ENCODE assay signal across 32 cellular contexts in the genomic region with DNA sequence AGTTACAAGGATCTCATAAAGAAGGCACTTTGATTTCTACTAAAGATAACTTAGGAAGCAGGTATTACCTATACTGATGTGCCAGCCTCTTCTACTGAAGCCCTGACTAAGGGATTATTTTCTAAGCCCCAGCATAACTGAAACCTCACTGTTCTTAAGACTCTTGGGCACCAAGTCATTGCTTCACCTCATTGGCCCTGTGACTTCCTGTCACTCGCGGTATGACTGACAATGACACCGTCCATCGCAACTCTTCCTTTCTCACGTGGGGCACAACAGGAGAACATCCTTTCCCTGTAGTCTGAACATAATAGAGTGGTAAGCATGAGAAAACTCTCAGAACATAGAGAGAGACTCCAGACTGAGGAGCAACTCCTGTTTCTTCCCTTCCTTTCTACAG. TPM values are rescaled to one million over a fixed set of nuclear protein-coding genes. Genes with fewer than 3 reads are reported as not detected.
A peak's percentile ranks its signal among the peaks of the same experiment; 100 is the strongest.
DNase-seq lines count a peak whose midpoint lies in the region; ATAC-seq and TF ChIP-seq lines count a peak whose summit lies in the region.
"Had no signal": no experiment of that assay in that cellular context is flagged by ENCODE, and none has a peak within 500 bp of the region (broad histone marks: within the 10 kb centered on the region; RNA-seq: fewer than 3 reads in every experiment).

No MANE protein-coding gene starts in this region.

- H3K36me3 Mint-ChIP-seq in CD4-positive, alpha-beta T cell (ENCODE audit: low read depth) = no peaks in the 10 kb centered on the region
- H3K36me3 Mint-ChIP-seq in activated naive CD8-positive, alpha-beta T cell treated with anti-CD3 and anti-CD28 coated beads, Interleukin-2, amount 50 U/mL, for 24 hours (ENCODE audit: low read depth) = no peaks in the 10 kb centered on the region
- H3K36me3 Mint-ChIP-seq in type B pancreatic cell = no peaks in the 10 kb centered on the region

- ATAC-seq in CD4-positive, alpha-beta T cell (ENCODE audit: poor library complexity) = peak; percentile 37
- peak; percentile 42 for ATAC-seq in HG03196 (IDR thresholded peaks at IDR 0.05; ENCODE audit: unreplicated experiment)
- ATAC-seq in activated naive CD8-positive, alpha-beta T cell treated with anti-CD3 and anti-CD28 coated beads, Interleukin-2, amount 50 U/mL, for 24 hours = peak; percentile 49
- ATAC-seq: left colon had no signal

- H3K27ac Mint-ChIP-seq in CD4-positive, alpha-beta T cell = no peak overlapping the region
- peak overlapping the region; percentile 17 for H3K27ac Mint-ChIP-seq in activated naive CD8-positive, alpha-beta T cell treated with anti-CD3 and anti-CD28 coated beads, Interleukin-2, amount 50 U/mL, for 24 hours
- no peak overlapping the region for H3K27ac Mint-ChIP-seq in type B pancreatic cell
- H3K27ac Mint-ChIP-seq: activated T-helper 2 cell treated with anti-CD3 and anti-CD28 coated beads, Interferon-gamma antibody, Interleukin-2, Interleukin-4, amounts not matched to agents 10 μg/mL and 5 μg/mL and 100 μg/mL, durations not matched to agents 14 hours and 24 hours and 36 hours; nephron progenitor cell had no signal

- H3K27me3 Mint-ChIP-seq in CD4-positive, alpha-beta T cell = peaks cover 17% of the 10 kb centered on the region
- H3K27me3 Mint-ChIP-seq in activated naive CD8-positive, alpha-beta T cell treated with anti-CD3 and anti-CD28 coated beads, Interleukin-2, amount 50 U/mL, for 24 hours = peaks cover 10% of the 10 kb centered on the region
- H3K27me3 Mint-ChIP-seq in type B pancreatic cell = peaks cover 81% of the 10 kb centered on the region

- POLR2A ChIA-PET in CD4-positive, alpha-beta T cell (lab: Charles Lee) = no interaction called here

- TF ChIP-seq CTCF in CD4-positive, alpha-beta T cell (IDR thresholded peaks at IDR 0.05) = no peak
- TF ChIP-seq CTCF in type B pancreatic cell (conservative IDR thresholded peaks at IDR 0.05) = no peak

- no peaks in the 10 kb centered on the region for H3K9me3 ChIP-seq in CD4-positive, alpha-beta T cell (ENCODE audit: control insufficient read depth, low read length)
- H3K9me3 ChIP-seq: adrenal gland, SK-N-SH, testis had no signal

- H3K9me3 Mint-ChIP-seq in CD4-positive, alpha-beta T cell = no peaks in the 10 kb centered on the region
- no peaks in the 10 kb centered on the region for H3K9me3 Mint-ChIP-seq in activated naive CD8-positive, alpha-beta T cell treated with anti-CD3 and anti-CD28 coated beads, Interleukin-2, amount 50 U/mL, for 24 hours
- no peaks in the 10 kb centered on the region for H3K9me3 Mint-ChIP-seq in type B pancreatic cell
- H3K9me3 Mint-ChIP-seq: CD8-positive, alpha-beta memory T cell had no signal

- intact Hi-C loops in CD4-positive, alpha-beta T cell (cut with DNase I, micrococcal nuclease) = loop anchor here (10.0 kb wide), 2 partner anchors 369 to 659 kb away; partner anchors contain the start of gene CNOT6 (in 1 of the 2)

- no peak overlapping the region for H3K27ac ChIP-seq in CD4-positive, alpha-beta T cell (ENCODE audit: low read depth, low read length)
- H3K27ac ChIP-seq: adrenal gland, testis had no signal

- DNase-seq in activated CD4-positive, alpha-beta T cell treated with anti-CD3 and anti-CD28 coated beads, Interleukin-2, amount 50 U/mL, for 48 hours = peak; percentile 9 to 25
- DNase-seq in activated CD4-positive, alpha-beta T cell treated with anti-CD3 and anti-CD28 coated beads for 4 hours = no peak
- no peak for DNase-seq in CD4-positive, alpha-beta T cell
- no peak for DNase-seq in activated naive CD8-positive, alpha-beta T cell treated with anti-CD3 and anti-CD28 coated beads, Interleukin-2, amount 50 U/mL, for 24 hours
- DNase-seq in type B pancreatic cell (ENCODE audit: extremely low spot score, unreplicated experiment) = no peak
- DNase-seq in RKO (ENCODE audit: low spot score) = no peak
- DNase-seq: activated CD4-positive, CD25-positive, alpha-beta regulatory T cell treated with anti-CD3 and anti-CD28 coated beads, Interleukin-2, amount 50 U/mL, for 72 hours; activated CD8-positive, alpha-beta memory T cell treated with anti-CD3 and anti-CD28 coated beads, Interleukin-2, amount 50 U/mL, for 48 hours; adrenal gland; CD8-positive, alpha-beta memory T cell; central memory CD4-positive, alpha-beta T cell; cortex of kidney; EL; erythroblast; glutamatergic neuron; left colon; mammary epithelial cell; NCI-H1048; NCI-H1694; NCI-H446 treated with DMSO at 0.1 percent for 48 hours; NCI-H774; nephron progenitor cell; SK-N-SH; stimulated activated naive CD4-positive, alpha-beta T cell; testis had no signal

- no peak overlapping the region for H3K4me3 Mint-ChIP-seq in CD4-positive, alpha-beta T cell
- H3K4me3 Mint-ChIP-seq in activated naive CD8-positive, alpha-beta T cell treated with anti-CD3 and anti-CD28 coated beads, Interleukin-2, amount 50 U/mL, for 24 hours = no peak overlapping the region
- no peak overlapping the region for H3K4me3 Mint-ChIP-seq in type B pancreatic cell
- H3K4me3 Mint-ChIP-seq: CD8-positive, alpha-beta memory T cell; nephron progenitor cell had no signal

- peaks cover 3% of the 10 kb centered on the region for H3K27me3 ChIP-seq in CD4-positive, alpha-beta T cell (ENCODE audit: control insufficient read depth, insufficient read depth, low read length)
- H3K27me3 ChIP-seq: testis had no signal

- H3K4me1 Mint-ChIP-seq in CD4-positive, alpha-beta T cell (ENCODE audit: low read depth) = peaks cover 5% of the 10 kb centered on the region
- peaks cover 5% of the 10 kb centered on the region for H3K4me1 Mint-ChIP-seq in activated naive CD8-positive, alpha-beta T cell treated with anti-CD3 and anti-CD28 coated beads, Interleukin-2, amount 50 U/mL, for 24 hours
- no peaks in the 10 kb centered on the region for H3K4me1 Mint-ChIP-seq in type B pancreatic cell (ENCODE audit: unreplicated experiment)
- H3K4me1 Mint-ChIP-seq: nephron progenitor cell had no signal

- CTCF ChIA-PET in CD4-positive, alpha-beta T cell (lab: Charles Lee) = no interaction called here

RNA-seq across cellular contexts. Expression of gene OR2V2, which starts 6.4 kb away (rescaled TPM):
- not detected for total RNA-seq in CD4-positive, alpha-beta T cell
- not detected in 2 replicates for total RNA-seq in type B pancreatic cell (ENCODE audit: low replicate concordance)
- total RNA-seq: activated T-helper 2 cell treated with anti-CD3 and anti-CD28 coated beads, Interferon-gamma antibody, Interleukin-2, Interleukin-4, amounts not matched to agents 10 μg/mL and 5 μg/mL and 100 μg/mL, durations not matched to agents 14 hours and 24 hours and 36 hours; adrenal gland; CD8-positive, alpha-beta memory T cell; H1; HT-29; left colon; mammary epithelial cell; osteoblast; pulmonary artery endothelial cell; T-helper 1 cell treated with Interleukin-12 subunit alpha and Interleukin-12 subunit beta and Interleukin-4 antibody, amounts not matched to agents 30 ng/mL and 1 ng/mL, for 36 hours; testis had no signal

RNA-seq across cellular contexts. Expression of gene OR2V1, which starts 22.8 kb away (rescaled TPM):
- total RNA-seq in CD4-positive, alpha-beta T cell = not detected
- not detected in 2 replicates for total RNA-seq in type B pancreatic cell (ENCODE audit: low replicate concordance)
- total RNA-seq: activated T-helper 2 cell treated with anti-CD3 and anti-CD28 coated beads, Interferon-gamma antibody, Interleukin-2, Interleukin-4, amounts not matched to agents 10 μg/mL and 5 μg/mL and 100 μg/mL, durations not matched to agents 14 hours and 24 hours and 36 hours; adrenal gland; CD8-positive, alpha-beta memory T cell; H1; HT-29; left colon; mammary epithelial cell; osteoblast; pulmonary artery endothelial cell; T-helper 1 cell treated with Interleukin-12 subunit alpha and Interleukin-12 subunit beta and Interleukin-4 antibody, amounts not matched to agents 30 ng/mL and 1 ng/mL, for 36 hours; testis had no signal

RNA-seq across cellular contexts. Expression of gene TRIM7, which starts 51.2 kb away (rescaled TPM):
- total RNA-seq in CD4-positive, alpha-beta T cell = 1 to 10 TPM; 3.4 to 3.8 TPM
- 0.58 and 0.76 TPM in 2 replicates for total RNA-seq in type B pancreatic cell (ENCODE audit: low replicate concordance)

Comparison
In these comparisons a context has a peak if more than half of its experiments do, and no peak if none do; other contexts are left out.
1. DNase-seq: peak in activated CD4-positive, alpha-beta T cell treated with anti-CD3 and anti-CD28 coated beads, Interleukin-2, amount 50 U/mL, for 48 hours (2 of 2); none in activated CD4-positive, alpha-beta T cell treated with anti-CD3 and anti-CD28 coated beads for 4 hours (0 of 2), CD4-positive, alpha-beta T cell (0 of 10), activated naive CD8-positive, alpha-beta T cell treated with anti-CD3 and anti-CD28 coated beads, Interleukin-2, amount 50 U/mL, for 24 hours (single experiment), type B pancreatic cell (single experiment) and RKO (single experiment).
2. Peak in every context shown above with its lines, with median percentiles within 50 percentile points of each other: ATAC-seq.